In the genomic region with DNA sequence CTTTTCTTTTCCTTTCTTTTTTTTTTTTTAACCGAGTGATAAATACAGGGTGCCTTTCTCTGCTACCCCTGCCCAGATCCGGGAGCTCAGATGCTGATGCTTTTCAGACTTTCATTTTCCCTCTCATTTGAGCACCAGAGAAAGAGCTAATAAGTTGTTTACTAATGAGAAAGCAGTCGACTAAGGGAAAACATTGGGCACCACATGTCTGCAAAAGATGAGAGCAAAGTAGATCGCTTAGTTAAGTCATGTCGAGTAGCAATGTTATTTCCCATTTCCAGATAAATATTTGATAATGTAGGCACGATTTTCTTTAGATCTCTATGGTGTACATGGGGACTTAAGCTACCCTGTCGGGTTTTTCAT, we compare ENCODE assay signal across 8 cellular contexts. TPM values are rescaled to one million over a fixed set of nuclear protein-coding genes. Genes with fewer than 3 reads are reported as not detected.
DNase-seq lines count a peak whose midpoint lies in the region; ATAC-seq and TF ChIP-seq lines count a peak whose summit lies in the region.

No MANE protein-coding gene starts in this region.

- no peak for ATAC-seq in naive thymus-derived CD8-positive, alpha-beta T cell
- ATAC-seq in GM21515 (IDR thresholded peaks at IDR 0.05; ENCODE audit: unreplicated experiment) = no peak
- ATAC-seq in HG03139 (IDR thresholded peaks at IDR 0.05; ENCODE audit: unreplicated experiment) = no peak
- no peak for ATAC-seq in GM18505 (IDR thresholded peaks at IDR 0.05; ENCODE audit: unreplicated experiment)

- no peaks in the 10 kb centered on the region for H3K9me3 ChIP-seq in colonic mucosa

- peak overlapping the region; percentile 96 for H3K27ac ChIP-seq in colonic mucosa

- H3K4me1 Mint-ChIP-seq in naive thymus-derived CD8-positive, alpha-beta T cell = peaks cover 19 to 57% (median 33%) of the 10 kb centered on the region in 4 donors

- TF ChIP-seq CTCF in NB4 (IDR thresholded peaks at IDR 0.05; ENCODE audit: low read depth, low read length) (no peak), colonic mucosa (IDR thresholded peaks at IDR 0.05) (no peak)

- H3K4me1 ChIP-seq in colonic mucosa = peaks cover 7% of the 10 kb centered on the region

- H3K27me3 ChIP-seq in colonic mucosa = no peaks in the 10 kb centered on the region

- peak overlapping the region; percentile 92 to 99 (median 97) for H3K4me3 Mint-ChIP-seq in naive thymus-derived CD8-positive, alpha-beta T cell

- peaks cover 0 to 13% (median 0%) of the 10 kb centered on the region in 3 donors for H3K36me3 Mint-ChIP-seq in naive thymus-derived CD8-positive, alpha-beta T cell

- DNase-seq in DMS79 treated with DMSO at 0.1 percent for 48 hours (lab: John Stamatoyannopoulos, UW) (peak; percentile 38), DMS79 (lab: John Stamatoyannopoulos, UW) (no peak), NB4 (ENCODE audit: low read depth) (no peak), colonic mucosa (no peak)
- no peak for DNase-seq in naive thymus-derived CD8-positive, alpha-beta T cell

- TF ChIP-seq POLR2A in NB4 (IDR thresholded peaks at IDR 0.05; ENCODE audit: extremely low read depth, insufficient read length) (no peak), GM18505 (IDR thresholded peaks at IDR 0.05; ENCODE audit: borderline replicate concordance, extremely low read depth, insufficient read depth, insufficient read length) (no peak)

- peak overlapping the region; percentile 89 to 92 for H3K9ac ChIP-seq in colonic mucosa (ENCODE audit: low read depth in 2 of 2, low read length in 2 of 2)

- intact Hi-C loops in colonic mucosa (cut with DNase I) = no loop called here

- no peaks in the 10 kb centered on the region for H3K9me3 Mint-ChIP-seq in naive thymus-derived CD8-positive, alpha-beta T cell

- peak overlapping the region; percentile 92 for H3K4me3 ChIP-seq in NB4 (ENCODE audit: low read depth, low read length)
- H3K4me3 ChIP-seq in colonic mucosa = peak overlapping the region; percentile 91

- no peaks in the 10 kb centered on the region for H3K27me3 Mint-ChIP-seq in naive thymus-derived CD8-positive, alpha-beta T cell

- POLR2A ChIA-PET in naive thymus-derived CD8-positive, alpha-beta T cell (lab: Charles Lee) = interaction anchor here (1.8 to 3.1 kb wide), 7 partner anchors 11 to 1981 kb away, joined by 7 to 35 read pairs (median 15); partner anchors contain the start of genes GTF2B, HS2ST1, SELENOF and SH3GLB1

- no peaks in the 10 kb centered on the region for H3K36me3 ChIP-seq in colonic mucosa

- H3K27ac Mint-ChIP-seq in naive thymus-derived CD8-positive, alpha-beta T cell = peak overlapping the region; percentile 94 to 99 (median 96)

RNA-seq across cellular contexts. Expression of gene PKN2, which starts 1.1 kb away (rescaled TPM):
- 10 to 100 TPM; 41.1 to 60.5 TPM for total RNA-seq in colonic mucosa
- 10 to 100 TPM; 51.5 to 62.1 TPM for total RNA-seq in naive thymus-derived CD8-positive, alpha-beta T cell
- polyA plus RNA-seq in naive thymus-derived CD8-positive, alpha-beta T cell = 1 to 10 TPM; 5.3 to 8.6 (median 7.6) TPM
